In the genomic region with DNA sequence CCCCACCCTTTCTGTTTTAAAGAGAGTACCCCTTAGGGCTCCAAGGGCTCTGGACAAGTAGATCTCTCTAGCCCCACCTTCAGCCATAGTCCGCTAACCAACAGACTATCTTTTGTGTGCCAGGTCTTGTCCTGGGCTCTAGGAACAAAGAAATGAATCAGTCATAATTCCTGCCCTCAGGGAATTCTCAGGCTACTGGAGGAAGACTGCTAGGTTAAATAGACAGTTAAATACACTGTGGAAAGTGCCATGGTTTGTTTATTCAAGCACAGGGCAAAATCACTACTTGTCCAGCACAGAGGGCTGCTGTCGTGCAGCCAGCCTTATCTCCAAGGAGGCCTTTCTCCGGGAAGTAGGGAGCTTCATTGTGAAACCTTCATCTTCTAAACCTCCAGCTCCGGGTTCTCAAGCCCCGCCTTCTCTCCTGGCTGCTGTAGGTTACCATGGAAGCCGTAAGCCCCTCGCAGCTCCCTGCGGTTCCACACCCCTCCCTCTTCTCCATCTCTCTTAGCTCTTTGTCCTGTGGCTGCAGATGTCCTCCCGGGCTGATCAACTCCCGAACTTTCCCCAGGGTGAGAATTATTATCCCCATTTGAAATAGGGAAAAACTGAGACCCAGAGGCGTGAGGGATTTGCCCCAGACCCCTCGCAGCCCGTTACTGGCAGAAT, we compare ENCODE assay signal across 1 cellular context.
TF ChIP-seq lines count a peak whose summit lies in the region.

No MANE protein-coding gene starts in this region.

TF ChIP-seq in HepG2, 621 proteins besides CTCF, POLR2A, EP300 and RAD21:
- 0 out of 2 replicates have a peak, but pooled peaks have one; percentile 45 for TF ChIP-seq ZNF740 (CRISPR knock-in tag; IDR thresholded peaks at IDR 0.05)
- TF ChIP-seq PHF21A (CRISPR knock-in tag; IDR thresholded peaks at IDR 0.05) = 0 out of 2 replicates have a peak, but pooled peaks have one; percentile 28
- peak; percentile 20; the same call in 1 of the 2 replicates for TF ChIP-seq ARID5B (CRISPR knock-in tag; IDR thresholded peaks at IDR 0.05)
- TF ChIP-seq PHF8 (CRISPR knock-in tag; IDR thresholded peaks at IDR 0.05) = no peak
- peak; percentile 53 for TF ChIP-seq ZNF629 (CRISPR knock-in tag; conservative IDR thresholded peaks at IDR 0.05)
